ENCODE assay signal across 8 cellular contexts in genomic region chr3:156606729-156607128, GRCh38. TPM values are rescaled to one million over a fixed set of nuclear protein-coding genes. Genes with fewer than 3 reads are reported as not detected.
DNase-seq lines count a peak whose midpoint lies in the region; ATAC-seq and TF ChIP-seq lines count a peak whose summit lies in the region.

No MANE protein-coding gene starts in this region.

- no peak overlapping the region for H3K18ac ChIP-seq in neuronal stem cell (ENCODE audit: low read length)

- peak overlapping the region; percentile 36; the same call in 1 of the 3 replicates for H3K4me3 Mint-ChIP-seq in GM23338
- H3K4me3 Mint-ChIP-seq in memory B cell = peak overlapping the region; percentile 83

- H3K4me3 ChIP-seq in GM23338 (peak overlapping the region; percentile 56), NT2/D1 (ENCODE audit: insufficient read length, low read depth) (no peak overlapping the region), neuronal stem cell (ENCODE audit: low read length in 2 of 2) (no peak overlapping the region)

- WGBS in neuronal stem cell (ENCODE audit: extremely low coverage in 2 of 2, insufficient read length in 2 of 2, insufficient replicate concordance in 1 of 2), 2 donors = no CpG with 5 or more reads among the region's 4 CpGs

- H3K9me2 ChIP-seq in GM23338 (ENCODE audit: insufficient read depth) = no peaks in the 10 kb centered on the region

- peak overlapping the region; percentile 81 for H3K4me2 ChIP-seq in GM23338
- no peak overlapping the region for H3K4me2 ChIP-seq in neuronal stem cell (ENCODE audit: insufficient read depth, low read length, poor library complexity, severe bottlenecking)

- no peak overlapping the region for H3K4ac ChIP-seq in neuronal stem cell (ENCODE audit: low read length)

- H3K36me3 Mint-ChIP-seq in GM23338 (ENCODE audit: low read depth) (no peaks in the 10 kb centered on the region), memory B cell (no peaks in the 10 kb centered on the region)

- no peak overlapping the region for H2BK120ac ChIP-seq in neuronal stem cell (ENCODE audit: low read depth, low read length)

- no peak overlapping the region for H2AK5ac ChIP-seq in neuronal stem cell (ENCODE audit: low read depth, low read length)

- no peak overlapping the region for H2AFZ ChIP-seq in GM23338
- no peak overlapping the region for H2AFZ ChIP-seq in neuronal stem cell (ENCODE audit: low read length)

- ATAC-seq in GM23338 (no peak), memory B cell (ENCODE audit: low read depth) (peak; percentile 86), HG02763 (IDR thresholded peaks at IDR 0.05; ENCODE audit: unreplicated experiment) (no peak), GM18873 (IDR thresholded peaks at IDR 0.05; ENCODE audit: low FRiP score, unreplicated experiment) (no peak)

- H3K36me3 ChIP-seq in GM23338 (ENCODE audit: insufficient read depth) (no peaks in the 10 kb centered on the region), NT2/D1 (ENCODE audit: insufficient read depth, insufficient read length, low read length) (no peaks in the 10 kb centered on the region), neuronal stem cell (replicated peaks in 1 of 2; ENCODE audit: control insufficient read depth in 2 of 2, insufficient read depth in 2 of 2, low read length in 2 of 2) (no peaks in the 10 kb centered on the region)

- no peak overlapping the region for H4K91ac ChIP-seq in neuronal stem cell (ENCODE audit: low read depth, low read length, poor library complexity)

- H3K27me3 ChIP-seq in GM23338 (ENCODE audit: insufficient read depth) (peaks cover 14% of the 10 kb centered on the region), NT2/D1 (ENCODE audit: insufficient read depth, insufficient read length) (no peaks in the 10 kb centered on the region), neuronal stem cell (ENCODE audit: control insufficient read depth in 3 of 3, insufficient read depth in 3 of 3, low read depth in 1 of 3, low read length in 3 of 3) (no peaks in the 10 kb centered on the region)

- no peak overlapping the region for H3K27ac ChIP-seq in GM23338 (ENCODE audit: low read depth)
- no peak overlapping the region for H3K27ac ChIP-seq in neuronal stem cell (replicated peaks; ENCODE audit: low read length)

- H3K9ac ChIP-seq in NT2/D1 (ENCODE audit: insufficient read length, low read depth) = peak overlapping the region; percentile 73
- no peak overlapping the region for H3K9ac ChIP-seq in neuronal stem cell (ENCODE audit: low read depth, low read length, poor library complexity)

- peaks cover 10% of the 10 kb centered on the region for H3K4me1 ChIP-seq in GM23338 (ENCODE audit: insufficient read depth)
- peaks cover 3% of the 10 kb centered on the region for H3K4me1 ChIP-seq in NT2/D1 (ENCODE audit: insufficient read depth, insufficient read length)
- peaks cover 0 to 16% of the 10 kb centered on the region in 2 donors for H3K4me1 ChIP-seq in neuronal stem cell (ENCODE audit: control insufficient read depth in 2 of 2, insufficient read depth in 1 of 2, low read depth in 1 of 2, low read length in 2 of 2)

- H3K27me3 Mint-ChIP-seq in GM23338 (ENCODE audit: insufficient read depth, low read depth, poor library complexity) = peaks cover 12% of the 10 kb centered on the region
- H3K27me3 Mint-ChIP-seq in memory B cell = peaks cover 7% of the 10 kb centered on the region

- H3K9me3 ChIP-seq in NT2/D1 (ENCODE audit: insufficient read depth, low read length) = no peaks in the 10 kb centered on the region
- no peaks in the 10 kb centered on the region for H3K9me3 ChIP-seq in neuronal stem cell (replicated peaks in 1 of 2; ENCODE audit: control insufficient read depth in 2 of 2, insufficient read depth in 1 of 2, low read depth in 1 of 2, low read length in 2 of 2)

- no peak for TF ChIP-seq CTCF in GM23338 (conservative IDR thresholded peaks at IDR 0.05; ENCODE audit: low read depth in 2 of 2)

- H3K27ac Mint-ChIP-seq in GM23338 (no peak overlapping the region), memory B cell (no peak overlapping the region)

- H3K14ac ChIP-seq in neuronal stem cell (ENCODE audit: low read length) = no peak overlapping the region

- H4K20me1 ChIP-seq in GM23338 (replicated peaks; ENCODE audit: insufficient read depth) = no peaks in the 10 kb centered on the region

- no peak overlapping the region for H2BK12ac ChIP-seq in neuronal stem cell (ENCODE audit: low read length)

- H3K9me3 Mint-ChIP-seq in GM23338 (no peaks in the 10 kb centered on the region), memory B cell (no peaks in the 10 kb centered on the region)

- no peak overlapping the region for H4K8ac ChIP-seq in neuronal stem cell (ENCODE audit: low read depth, low read length)

- peak; percentile 3 for DNase-seq in DMS114 treated with DMSO at 0.1 percent for 48 hours (lab: John Stamatoyannopoulos, UW; ENCODE audit: unreplicated experiment)
- no peak for DNase-seq in GM23338 (ENCODE audit: low spot score)
- no peak for DNase-seq in NT2/D1 (ENCODE audit: low read depth, low spot score)
- DNase-seq in memory B cell (ENCODE audit: low spot score in 2 of 2) = no peak
- no peak for DNase-seq in neuronal stem cell (ENCODE audit: low spot score)
- DNase-seq in RKO (ENCODE audit: low spot score) = no peak

- H3K23ac ChIP-seq in neuronal stem cell (ENCODE audit: low read depth, low read length, poor library complexity) = no peak overlapping the region

- no peak overlapping the region for H2BK15ac ChIP-seq in neuronal stem cell (ENCODE audit: low read length)

- H2BK5ac ChIP-seq in neuronal stem cell (ENCODE audit: low read length) = no peak overlapping the region

- H3F3A ChIP-seq in GM23338 (replicated peaks; ENCODE audit: low read depth) = no peaks in the 10 kb centered on the region

- H3K4me1 Mint-ChIP-seq in GM23338 (peaks cover 16% of the 10 kb centered on the region), memory B cell (peaks cover 9% of the 10 kb centered on the region)

- no peaks in the 10 kb centered on the region for H3K79me1 ChIP-seq in neuronal stem cell (ENCODE audit: low read depth, low read length)

- no peaks in the 10 kb centered on the region for H3K79me2 ChIP-seq in GM23338 (replicated peaks; ENCODE audit: insufficient read depth)

TF ChIP-seq in GM23338, 12 proteins besides CTCF, POLR2A, EP300 and RAD21 (continues in another document):
- TF ChIP-seq JUNB (IDR thresholded peaks at IDR 0.05; ENCODE audit: unreplicated experiment) = no peak
- TF ChIP-seq ZNF114 (CRISPR knock-in tag; IDR thresholded peaks at IDR 0.05) = no peak
- TF ChIP-seq EZH2phosphoT487 (IDR thresholded peaks at IDR 0.05; ENCODE audit: unreplicated experiment) = no peak
- TF ChIP-seq REST (IDR thresholded peaks at IDR 0.05; ENCODE audit: unreplicated experiment) = no peak

RNA-seq across cellular contexts. Expression of gene SSR3, which starts 51.8 kb away (rescaled TPM):
- total RNA-seq in GM23338 (2014; rRNA removed; shearing (Covaris generic)) = 143 and 156 TPM in 2 replicates
- 161 and 173 TPM in 2 replicates for polyA plus RNA-seq in GM23338 (2016; fragmentation: Nextera tagmentation; extraction: Ambion mirVana)
- polyA plus RNA-seq in neuronal stem cell (2013, experiment 1 of 2) = 95.6 TPM
- polyA plus RNA-seq in neuronal stem cell (2013, experiment 2 of 2) = 92.3 TPM
